ENCODE assay signal across 10 cellular contexts in genomic region chr13:46385946-46386345, GRCh38. TPM values are rescaled to one million over a fixed set of nuclear protein-coding genes. Genes with fewer than 3 reads are reported as not detected.
A peak's percentile ranks its signal among the peaks of the same experiment; 100 is the strongest.
DNase-seq lines count a peak whose midpoint lies in the region; ATAC-seq, FAIRE-seq and TF ChIP-seq lines count a peak whose summit lies in the region.
"Had no signal": no experiment of that assay in that cellular context is flagged by ENCODE, and none has a peak within 500 bp of the region (broad histone marks: within the 10 kb centered on the region; RNA-seq: fewer than 3 reads in every experiment).

No MANE protein-coding gene starts in this region.

- H3K9me3 ChIP-seq in CD4-positive, alpha-beta memory T cell (ENCODE audit: control insufficient read depth in 1 of 2, low read length in 2 of 2), result no peaks in the 10 kb centered on the region

- no peaks in the 10 kb centered on the region for H3K36me3 Mint-ChIP-seq in CD4-positive, alpha-beta memory T cell
- no peaks in the 10 kb centered on the region for H3K36me3 Mint-ChIP-seq in MCF 10A (ENCODE audit: insufficient read depth, unreplicated experiment)
- H3K36me3 Mint-ChIP-seq in natural killer cell, result no peaks in the 10 kb centered on the region

- peaks cover 29 to 30% of the 10 kb centered on the region in 2 donors for H3K27me3 Mint-ChIP-seq in CD4-positive, alpha-beta memory T cell
- peaks cover 17% of the 10 kb centered on the region for H3K27me3 Mint-ChIP-seq in MCF 10A (ENCODE audit: insufficient read depth, unreplicated experiment)
- peaks cover 26 to 31% of the 10 kb centered on the region in 2 donors for H3K27me3 Mint-ChIP-seq in natural killer cell (ENCODE audit: low read depth in 2 of 2)

- H3K4me3 ChIP-seq in CD4-positive, alpha-beta memory T cell (ENCODE audit: low read length in 2 of 2), result no peak overlapping the region

- peaks cover 17 to 29% (median 26%) of the 10 kb centered on the region in 4 donors for H3K4me1 Mint-ChIP-seq in CD4-positive, alpha-beta memory T cell
- peaks cover 7% of the 10 kb centered on the region for H3K4me1 Mint-ChIP-seq in MCF 10A (ENCODE audit: insufficient read depth, unreplicated experiment)
- peaks cover 13 to 20% of the 10 kb centered on the region in 2 donors for H3K4me1 Mint-ChIP-seq in natural killer cell

- CTCF ChIA-PET in CD4-positive, alpha-beta memory T cell (lab: Charles Lee; ENCODE audit: partially characterized antibody), result no interaction called here
- CTCF ChIA-PET in MCF 10A (lab: Yijun Ruan, JAX), result interaction anchor here (0.6 to 0.7 kb wide), 2 partner anchors 166 to 335 kb away, joined by 3 read pairs; no protein-coding TSS in a partner anchor

- no peak for TF ChIP-seq CTCF in MCF 10A (IDR thresholded peaks at IDR 0.05; ENCODE audit: unreplicated experiment)
- TF ChIP-seq CTCF in natural killer cell (IDR thresholded peaks at IDR 0.05), result no peak
- TF ChIP-seq CTCF in D721Med (IDR thresholded peaks at IDR 0.05; ENCODE audit: insufficient read depth, missing control alignments), result no peak

- H3K9me3 Mint-ChIP-seq in CD4-positive, alpha-beta memory T cell, result no peaks in the 10 kb centered on the region
- H3K9me3 Mint-ChIP-seq in MCF 10A (ENCODE audit: unreplicated experiment) (no peaks in the 10 kb centered on the region), natural killer cell (no peaks in the 10 kb centered on the region)
- H3K9me3 Mint-ChIP-seq: CD4-positive, alpha-beta T cell had no signal

- no peak overlapping the region for H3K27ac Mint-ChIP-seq in CD4-positive, alpha-beta memory T cell
- H3K27ac Mint-ChIP-seq in MCF 10A (ENCODE audit: low read depth, unreplicated experiment) (no peak overlapping the region), natural killer cell (no peak overlapping the region)
- H3K27ac Mint-ChIP-seq: CD4-positive, alpha-beta T cell had no signal

- no peak for DNase-seq in CD4-positive, alpha-beta memory T cell
- no peak for DNase-seq in MCF 10A (ENCODE audit: unreplicated experiment)
- DNase-seq in natural killer cell, result no peak
- DNase-seq in D721Med (ENCODE audit: insufficient read length, low spot score), result no peak
- no peak for DNase-seq in 8988T
- no peak for DNase-seq in NCI-H1694 (lab: John Stamatoyannopoulos, UW)
- DNase-seq: CD4-positive, alpha-beta T cell had no signal

- H3K4me3 Mint-ChIP-seq in CD4-positive, alpha-beta memory T cell, result peak overlapping the region in 6 of 8 donors; percentile 3 to 29 (median 16)
- H3K4me3 Mint-ChIP-seq in MCF 10A (ENCODE audit: unreplicated experiment) (no peak overlapping the region), natural killer cell (peak overlapping the region; percentile 14)

- H3K27ac ChIP-seq in CD4-positive, alpha-beta memory T cell (ENCODE audit: low read depth, low read length), result no peak overlapping the region

- intact Hi-C loops in CD4-positive, alpha-beta memory T cell (cut with micrococcal nuclease), result no loop called here
- intact Hi-C loops in MCF 10A (cut with micrococcal nuclease), result no loop called here
- intact Hi-C loops in natural killer cell (cut with micrococcal nuclease), result no loop called here

- no peak for FAIRE-seq in D721Med (lab: Jason Lieb, UNC)
- FAIRE-seq: endometrium had no signal

- BruUV-seq in MCF 10A (replicated peaks; lab: Mats Ljungman, UMichigan), result TSS peak; percentile 35

- peaks cover 8% of the 10 kb centered on the region for H3K27me3 ChIP-seq in CD4-positive, alpha-beta memory T cell (ENCODE audit: insufficient read depth, low read length)

- H3K36me3 ChIP-seq in CD4-positive, alpha-beta memory T cell (ENCODE audit: insufficient read depth, low read length), result no peaks in the 10 kb centered on the region

- peak; percentile 19 for ATAC-seq in GM21723 (IDR thresholded peaks at IDR 0.05; ENCODE audit: unreplicated experiment)
- ATAC-seq in natural killer cell, result no peak
- no peak for ATAC-seq in HG03520 (IDR thresholded peaks at IDR 0.05; ENCODE audit: unreplicated experiment)

- POLR2A ChIA-PET in CD4-positive, alpha-beta memory T cell (lab: Charles Lee; ENCODE audit: partially characterized antibody), result no interaction called here
- POLR2A ChIA-PET in MCF 10A (lab: Yijun Ruan, JAX), result interaction anchor here (0.6 kb wide), 2 partner anchors 108 to 150 kb away, joined by 3 read pairs; no protein-coding TSS in a partner anchor

- H3K4me1 ChIP-seq in CD4-positive, alpha-beta memory T cell (ENCODE audit: insufficient read depth, low read length), result peaks cover 16% of the 10 kb centered on the region

RNA-seq across cellular contexts. Expression of gene RUBCNL, which starts 1.1 kb away (rescaled TPM):
- total RNA-seq in CD4-positive, alpha-beta memory T cell, result not detected
- under 1 TPM; 0.30 to 0.60 TPM for polyA plus RNA-seq in CD4-positive, alpha-beta memory T cell
- total RNA-seq in MCF 10A (2022) (0.37 and 1.2 TPM in 2 replicates), natural killer cell (1 to 10 TPM; 1.6 to 2.3 (median 2.1) TPM)
